9 cellular contexts compared by ENCODE assay signal in genomic region chr7:44201813-44202212, GRCh38. TPM values are rescaled to one million over a fixed set of nuclear protein-coding genes. Genes with fewer than 3 reads are reported as not detected.
A peak's percentile ranks its signal among the peaks of the same experiment; 100 is the strongest.
DNase-seq lines count a peak whose midpoint lies in the region; ATAC-seq, FAIRE-seq and TF ChIP-seq lines count a peak whose summit lies in the region.
"Had no signal": no experiment of that assay in that cellular context is flagged by ENCODE, and none has a peak within 500 bp of the region (broad histone marks: within the 10 kb centered on the region; RNA-seq: fewer than 3 reads in every experiment).

No MANE protein-coding gene starts in this region.

- FAIRE-seq in GM12878 (lab: Jason Lieb, UNC), result peak; percentile 18

- H3K36me3 ChIP-seq in right atrium auricular region, result peaks cover 24% of the 10 kb centered on the region
- peaks cover 8 to 15% of the 10 kb centered on the region in 2 experiments for H3K36me3 ChIP-seq in GM12878 (ENCODE audit: control insufficient read depth in 2 of 2, insufficient read depth in 2 of 2, low read length in 1 of 2)
- peaks cover 7 to 16% of the 10 kb centered on the region in 2 donors for H3K36me3 ChIP-seq in lung (ENCODE audit: control insufficient read depth in 2 of 2, insufficient read depth in 2 of 2, low read length in 2 of 2)
- H3K36me3 ChIP-seq in vagina, result peaks cover 4 to 24% of the 10 kb centered on the region in 2 donors

- H3K4me3 ChIP-seq in right atrium auricular region, result peak overlapping the region; percentile 92
- H3K4me3 ChIP-seq in GM12878, result peak overlapping the region; percentile 94
- peak overlapping the region; percentile 90 for H3K4me3 ChIP-seq in lung
- peak overlapping the region; percentile 91 to 94 for H3K4me3 ChIP-seq in vagina

- no peak overlapping the region for H3K27ac ChIP-seq in right atrium auricular region
- H3K27ac ChIP-seq in GM12878 (ENCODE audit: control insufficient read depth, insufficient read depth), result no peak overlapping the region
- H3K27ac ChIP-seq in lung (ENCODE audit: low read depth in 1 of 2, low read length in 1 of 2), result no peak overlapping the region
- no peak overlapping the region for H3K27ac ChIP-seq in vagina

- SMC1A ChIA-PET in GM12878 (lab: Charles Lee; ENCODE audit: uncharacterized antibody, unreplicated experiment), result no interaction called here

- TF ChIP-seq CTCF in right atrium auricular region (IDR thresholded peaks at IDR 0.05) (no peak), GM12878 (IDR thresholded peaks at IDR 0.05 in 2 of 3, conservative IDR thresholded peaks at IDR 0.05 in 1 of 3; ENCODE audit: control insufficient read depth in 2 of 3, extremely low read depth in 1 of 3, insufficient read depth in 1 of 3, low read depth in 3 of 3, low read length in 3 of 3) (no peak), lung (IDR thresholded peaks at IDR 0.05; ENCODE audit: control extremely low read depth, extremely low read depth) (no peak), vagina (IDR thresholded peaks at IDR 0.05) (no peak)

- peak overlapping the region; percentile 88 for H3K4me2 ChIP-seq in GM12878 (ENCODE audit: control insufficient read depth, insufficient read depth)

- H3K9ac ChIP-seq in GM12878 (ENCODE audit: control insufficient read depth, insufficient read depth, low read length), result peak overlapping the region; percentile 60

- no TSS peak for BruUV-seq in GM12878 (replicated peaks; lab: Mats Ljungman, UMichigan)

- DNase-seq in right atrium auricular region (ENCODE audit: low spot score) (no peak), Right ventricle myocardium inferior (ENCODE audit: missing footprints) (no peak), GM12878 (ENCODE audit: low read depth, low spot score) (no peak), lung (ENCODE audit: low spot score) (no peak), vagina (ENCODE audit: extremely low spot score in 2 of 2) (no peak), NCI-H1436 (lab: John Stamatoyannopoulos, UW) (no peak)
- DNase-seq: SW 1271 had no signal

- no peak overlapping the region for H2AFZ ChIP-seq in GM12878 (ENCODE audit: control insufficient read depth, low read depth, low read length)

- RAD21 ChIA-PET in GM12878 (lab: Charles Lee; ENCODE audit: unreplicated experiment), result interaction anchor here (1.7 to 1.8 kb wide), 2 partner anchors 121 to 182 kb away, joined by 6 to 8 read pairs; no protein-coding TSS in a partner anchor

- TF ChIP-seq RAD21 in GM12878 (IDR thresholded peaks at IDR 0.05; ENCODE audit: insufficient read depth, low read depth, low read length), result no peak

- TF ChIP-seq POLR2A in GM12878 (IDR thresholded peaks at IDR 0.05; ENCODE audit: low read depth, low read length) (no peak), vagina (IDR thresholded peaks at IDR 0.05) (no peak)

- peaks cover 0 to 13% of the 10 kb centered on the region in 2 donors for H3K4me1 ChIP-seq in right atrium auricular region
- H3K4me1 ChIP-seq in GM12878 (ENCODE audit: control insufficient read depth, insufficient read depth, low read length), result no peaks in the 10 kb centered on the region; the same call in 1 of the 2 replicates
- peaks cover 0 to 8% of the 10 kb centered on the region in 2 donors for H3K4me1 ChIP-seq in lung (ENCODE audit: control insufficient read depth in 2 of 2, insufficient read depth in 2 of 2, low read length in 2 of 2)
- H3K4me1 ChIP-seq in vagina, result peaks cover 15% of the 10 kb centered on the region

- no peaks in the 10 kb centered on the region for H3K9me3 ChIP-seq in right atrium auricular region
- H3K9me3 ChIP-seq in GM12878 (replicated peaks; ENCODE audit: control insufficient read depth, insufficient read depth, low read length), result no peaks in the 10 kb centered on the region
- H3K9me3 ChIP-seq in lung (ENCODE audit: control insufficient read depth in 2 of 2, insufficient read depth in 1 of 2, low read length in 1 of 2), result no peaks in the 10 kb centered on the region
- no peaks in the 10 kb centered on the region for H3K9me3 ChIP-seq in vagina

- in situ Hi-C loops in GM12878 (cut with MboI), result no loop called here

- TF ChIP-seq EP300 in GM12878 (IDR thresholded peaks at IDR 0.05; ENCODE audit: borderline replicate concordance in 1 of 2, control insufficient read depth in 1 of 2, low read depth in 2 of 2, low read length in 2 of 2), result no peak

- 21% methylated on average over 8 of the region's 8 CpGs for WGBS in GM12878 (ENCODE audit: insufficient coverage, insufficient replicate concordance, low lambda C conversion rate, missing lambda C conversion rate)
- 44 to 58% methylated on average over 8 of the region's 8 CpGs for WGBS in lung, 2 donors

- H3K79me2 ChIP-seq in GM12878 (ENCODE audit: control insufficient read depth, insufficient read depth, low read length), result peaks cover 28% of the 10 kb centered on the region

- ATAC-seq in Right ventricle myocardium inferior, result no peak
- no peak for ATAC-seq in GM12878
- no peak for ATAC-seq in lung (ENCODE audit: insufficient read depth, low FRiP score)
- no peak for ATAC-seq in HG03565 (IDR thresholded peaks at IDR 0.05; ENCODE audit: unreplicated experiment)
- ATAC-seq in HG02588 (IDR thresholded peaks at IDR 0.05; ENCODE audit: unreplicated experiment), result no peak

- H3K27me3 ChIP-seq in right atrium auricular region, result no peaks in the 10 kb centered on the region
- H3K27me3 ChIP-seq in GM12878 (replicated peaks in 1 of 2; ENCODE audit: control insufficient read depth in 2 of 2, insufficient read depth in 2 of 2, low read length in 1 of 2), result no peaks in the 10 kb centered on the region
- no peaks in the 10 kb centered on the region for H3K27me3 ChIP-seq in lung (ENCODE audit: control insufficient read depth, insufficient read depth)
- no peaks in the 10 kb centered on the region for H3K27me3 ChIP-seq in vagina

- intact Hi-C loops in Right ventricle myocardium inferior (cut with DNase I), result no loop called here
- intact Hi-C loops in GM12878 (cut with micrococcal nuclease; ENCODE audit: unreplicated experiment), result no loop called here
- intact Hi-C loops in vagina (cut with DNase I), result no loop called here

- CTCF ChIA-PET in GM12878 (lab: Yijun Ruan, JAX), result interaction anchor here (1.1 to 1.6 kb wide), 6 partner anchors 13 to 289 kb away, joined by 3 to 5 read pairs (median 4); no protein-coding TSS in a partner anchor

- POLR2A ChIA-PET in GM12878 (lab: Charles Lee), result interaction anchor here (1.2 to 2.6 kb wide), 2 partner anchors 79 to 157 kb away, joined by 3 to 9 read pairs; partner anchors contain the start of gene DBNL

- no peaks in the 10 kb centered on the region for H4K20me1 ChIP-seq in GM12878 (ENCODE audit: control insufficient read depth, insufficient read depth)

RNA-seq across cellular contexts. Expression of gene YKT6, which starts 1.0 kb away (rescaled TPM):
- total RNA-seq in right atrium auricular region (10 to 100 TPM; 43.9 to 44.9 TPM), Right ventricle myocardium inferior (58.0 TPM), GM12878 (2014; rRNA removed) (72.0 and 78.8 TPM in 2 replicates), GM12878 (2014; rRNA removed; fragmentation: Illumina TruSeq; extraction: Trizol) (48.0 and 48.2 TPM in 2 replicates), GM12878 (2021) (70.1 and 74.6 TPM in 2 replicates), lung (10 to 100 TPM; 28.4 to 74.0 TPM), vagina (47.6 TPM)
- 18.6 and 19.8 TPM in 2 replicates for total RNA-seq in GM12878 (2013; cell fraction: nucleolus; rRNA removed)
- 33.2 TPM for polyA plus RNA-seq in GM12878 (2011; ENCODE audit: low read depth)
- polyA plus RNA-seq in GM12878 (2011; rRNA removed) (51.2 and 71.2 TPM in 2 replicates), GM12878 (2014; fragmentation: Illumina TruSeq; extraction: Trizol) (65.7 and 69.7 TPM in 2 replicates), GM12878 (2014; fragmentation: Nextera tagmentation; extraction: Ambion mirVana) (1 to 10 TPM; 1.7 to 3.9 TPM), GM12878 (2014; rRNA removed) (95.2 and 103 TPM in 2 replicates), GM12878 (2016; fragmentation: Nextera tagmentation; extraction: Ambion mirVana) (10 to 100 TPM; 68.0 to 75.1 TPM), lung (10 to 100 TPM; 37.9 to 82.1 TPM)
- polyA plus RNA-seq in GM12878 (2011; cell fraction: cytosol; rRNA removed), result 76.8 and 103 TPM in 2 replicates
- 83.1 and 91.6 TPM in 2 replicates for polyA plus RNA-seq in GM12878 (2011; cell fraction: nucleus; rRNA removed)
- 37.6 and 54.2 TPM in 2 replicates for polyA plus RNA-seq in GM12878 (2012)
- polyA minus RNA-seq in GM12878 (2011; rRNA and poly(A)+ RNA removed), result 45.9 and 57.8 TPM in 2 replicates
- 13.1 and 24.2 TPM in 2 replicates for polyA minus RNA-seq in GM12878 (2011; cell fraction: cytosol; rRNA and poly(A)+ RNA removed)
- polyA minus RNA-seq in GM12878 (2011; cell fraction: nucleus; rRNA and poly(A)+ RNA removed), result 25.1 and 40.4 TPM in 2 replicates

RNA-seq across cellular contexts. Expression of gene GCK, which starts 12.6 kb away (rescaled TPM):
- 10 to 100 TPM; 11.1 to 21.0 TPM for total RNA-seq in right atrium auricular region
- 1.8 TPM for total RNA-seq in Right ventricle myocardium inferior
- total RNA-seq in GM12878 (2013; cell fraction: nucleolus; rRNA removed), result not detected in 2 replicates
- total RNA-seq in GM12878 (2014; rRNA removed), result not detected in 2 replicates
- total RNA-seq in GM12878 (2014; rRNA removed; fragmentation: Illumina TruSeq; extraction: Trizol), result not detected in 2 replicates
- total RNA-seq in GM12878 (2021), result 0.24 TPM in 1 of 2 replicates, not detected in the other
- polyA plus RNA-seq in GM12878 (2011; ENCODE audit: low read depth), result not detected
- polyA plus RNA-seq in GM12878 (2011; rRNA removed), result not detected in 2 replicates
- polyA plus RNA-seq in GM12878 (2011; cell fraction: cytosol; rRNA removed), result not detected in 2 replicates
- polyA plus RNA-seq in GM12878 (2011; cell fraction: nucleus; rRNA removed), result not detected in 2 replicates
- polyA plus RNA-seq in GM12878 (2012), result 0.20 TPM in 1 of 2 replicates, not detected in the other
- polyA plus RNA-seq in GM12878 (2014; fragmentation: Illumina TruSeq; extraction: Trizol), result not detected in 2 replicates
- under 1 TPM in 1 of 2 experiments, not detected in 1; 0.16 TPM for polyA plus RNA-seq in GM12878 (2014; fragmentation: Nextera tagmentation; extraction: Ambion mirVana)
- not detected in 2 replicates for polyA plus RNA-seq in GM12878 (2014; rRNA removed)
- polyA plus RNA-seq in GM12878 (2016; fragmentation: Nextera tagmentation; extraction: Ambion mirVana), result under 1 TPM in 1 of 2 experiments, not detected in 1; 0.06 TPM
- polyA minus RNA-seq in GM12878 (2011; rRNA and poly(A)+ RNA removed), result not detected in 2 replicates
- not detected in 2 replicates for polyA minus RNA-seq in GM12878 (2011; cell fraction: cytosol; rRNA and poly(A)+ RNA removed)
- polyA minus RNA-seq in GM12878 (2011; cell fraction: nucleus; rRNA and poly(A)+ RNA removed), result not detected in 2 replicates
- total RNA-seq in lung, result 1 to 10 TPM in 1 of 2 donors, under 1 TPM in 1; 0.40 to 1.1 TPM
- under 1 TPM; 0.25 to 0.45 TPM for polyA plus RNA-seq in lung
- total RNA-seq in vagina, result 1.7 TPM
